In the genomic region with DNA sequence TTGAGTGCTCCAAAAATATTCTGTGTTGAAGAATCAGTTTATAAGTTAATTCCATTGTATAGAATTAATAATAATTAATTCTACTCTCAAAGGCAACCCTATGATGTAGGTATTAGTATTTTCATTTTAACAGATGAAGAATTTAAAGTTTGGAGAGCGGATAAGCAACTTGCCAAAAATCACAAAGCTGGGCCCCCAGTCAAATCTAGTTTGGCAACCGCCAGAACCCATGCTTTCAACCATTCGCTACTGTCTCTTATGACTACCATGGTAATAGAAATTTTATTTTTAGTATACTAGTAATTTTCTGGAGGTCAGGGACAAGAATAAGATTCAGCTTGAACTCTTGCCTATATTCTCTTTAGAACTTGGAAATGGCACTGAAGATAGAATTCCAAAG, we compare ENCODE assay signal across 10 cellular contexts.
"Had no signal": no experiment of that assay in that cellular context is flagged by ENCODE, and none has a peak within 500 bp of the region (broad histone marks: within the 10 kb centered on the region; RNA-seq: fewer than 3 reads in every experiment).

No MANE protein-coding gene starts in this region.

- H3K27me3 ChIP-seq: SJCRH30 had no signal

- H3K27ac ChIP-seq: SJCRH30 had no signal

- H3K36me3 ChIP-seq: lower lobe of right lung, SJCRH30 had no signal

- DNase-seq: activated gamma-delta T cell; activated T-cell treated with anti-CD3 and anti-CD28 coated beads, Interleukin-2, amount 50 U/mL, for 1 hour; anterior cingulate cortex; hippocampal formation; lower lobe of right lung; mucosa of descending colon; natural killer cell; nucleus accumbens had no signal

- H3K4me3 ChIP-seq: lower lobe of right lung, mucosa of descending colon, SJCRH30, skin epidermis had no signal

- ATAC-seq: natural killer cell had no signal

- H3K9me3 ChIP-seq: lower lobe of right lung, mucosa of descending colon, SJCRH30 had no signal
